In genomic region chr15:72229076-72229946, GRCh38 we compare ENCODE assay signal across 8 cellular contexts. TPM values are rescaled to one million over a fixed set of nuclear protein-coding genes. Genes with fewer than 3 reads are reported as not detected.
DNase-seq lines count a peak whose midpoint lies in the region; ATAC-seq, FAIRE-seq and TF ChIP-seq lines count a peak whose summit lies in the region.

No MANE protein-coding gene starts in this region.

- no peak for DNase-seq in A549 (ENCODE audit: low read depth in 1 of 2, low spot score in 1 of 2)
- DNase-seq in GM23248, result peak; percentile 90
- DNase-seq in activated CD4-positive, alpha-beta T cell treated with anti-CD3 and anti-CD28 coated beads for 1 hour, result peak; percentile 22
- peak; percentile 12 for DNase-seq in effector CD8-positive, alpha-beta T cell (lab: John Stamatoyannopoulos, UW)
- DNase-seq in natural killer cell treated with Interleukin-12 subunit alpha and Interleukin-12 subunit beta and Interleukin-15 and Interleukin-18, amount 100 ng/mL, for 72 hours (ENCODE audit: low spot score), result no peak
- DNase-seq in uterus, result peak in 1 of 2 donors; percentile 40
- DNase-seq in NCI-H2029 (lab: John Stamatoyannopoulos, UW), result no peak

- H3K9ac ChIP-seq in GM23248, result peak overlapping the region; percentile 99

- H3K9me3 Mint-ChIP-seq in natural killer cell treated with Interleukin-12 subunit alpha and Interleukin-12 subunit beta and Interleukin-15 and Interleukin-18, amount 100 ng/mL, for 72 hours, result no peaks in the 10 kb centered on the region

- H3K4me3 ChIP-seq in A549 (peak overlapping the region; percentile 91), GM23248 (peak overlapping the region; percentile 84), uterus (peak overlapping the region; percentile 73 to 85)

- peaks cover 12% of the 10 kb centered on the region for H3K36me3 ChIP-seq in GM23248 (ENCODE audit: low read depth)
- H3K36me3 ChIP-seq in uterus, result no peaks in the 10 kb centered on the region

- H2AFZ ChIP-seq in GM23248, result no peak overlapping the region

- no peaks in the 10 kb centered on the region for H3K9me3 ChIP-seq in A549
- H3K9me3 ChIP-seq in GM23248 (ENCODE audit: low read depth), result no peaks in the 10 kb centered on the region
- H3K9me3 ChIP-seq in uterus, result no peaks in the 10 kb centered on the region

- in situ Hi-C loops in GM23248 (cut with MboI), result no loop called here

- TF ChIP-seq RAD21 in A549 (conservative IDR thresholded peaks at IDR 0.05 in 1 of 2, IDR thresholded peaks at IDR 0.05 in 1 of 2), result no peak

- H3K4me2 ChIP-seq in A549, result peak overlapping the region; percentile 97
- H3K4me2 ChIP-seq in GM23248 (ENCODE audit: unreplicated experiment), result peak overlapping the region; percentile 98

- peaks cover 65% of the 10 kb centered on the region for H3F3A ChIP-seq in GM23248 (ENCODE audit: insufficient read depth)

- H3K9me2 ChIP-seq in GM23248 (ENCODE audit: insufficient read depth), result no peaks in the 10 kb centered on the region

- H3K27me3 Mint-ChIP-seq in natural killer cell treated with Interleukin-12 subunit alpha and Interleukin-12 subunit beta and Interleukin-15 and Interleukin-18, amount 100 ng/mL, for 72 hours, result no peaks in the 10 kb centered on the region

- H3K27ac ChIP-seq in A549, result peak overlapping the region; percentile 97
- peak overlapping the region; percentile 98 for H3K27ac ChIP-seq in GM23248
- peak overlapping the region; percentile 93 to 98 for H3K27ac ChIP-seq in uterus

- FAIRE-seq in A549 (lab: Jason Lieb, UNC), result no peak

- intact Hi-C loops in uterus (cut with DNase I; ENCODE audit: low total_unique reads), result no loop called here

- peaks cover 71% of the 10 kb centered on the region for H3K79me2 ChIP-seq in GM23248 (ENCODE audit: insufficient read depth)

- H3K27me3 ChIP-seq in GM23248 (replicated peaks; ENCODE audit: insufficient read depth) (no peaks in the 10 kb centered on the region), uterus (no peaks in the 10 kb centered on the region)

- CTCF ChIA-PET in A549 (lab: Yijun Ruan, JAX), result interaction anchor here (0.7 to 31.1 kb wide), 7 partner anchors 9 to 429 kb away, joined by 3 to 644 read pairs (median 11); partner anchors contain the start of gene GRAMD2A

- ATAC-seq in A549 (no peak), GM21529 (IDR thresholded peaks at IDR 0.05; ENCODE audit: unreplicated experiment) (no peak)
- no peak for ATAC-seq in natural killer cell treated with Interleukin-12 subunit alpha and Interleukin-12 subunit beta and Interleukin-15 and Interleukin-18, amount 100 ng/mL, for 72 hours

- TF ChIP-seq CTCF in A549 (IDR thresholded peaks at IDR 0.05), result no peak
- TF ChIP-seq CTCF in uterus (IDR thresholded peaks at IDR 0.05), result no peak

- POLR2A ChIA-PET in A549 (lab: Yijun Ruan, JAX), result interaction anchor here (0.6 to 3.9 kb wide), 5 partner anchors 8 to 256 kb away, joined by 3 to 40 read pairs (median 25); partner anchors contain the start of gene GRAMD2A

- peaks cover 6% of the 10 kb centered on the region; the same call in 1 of the 2 replicates for H4K20me1 ChIP-seq in GM23248 (ENCODE audit: insufficient read depth)

- peak overlapping the region; percentile 95 to 98 for H3K27ac Mint-ChIP-seq in natural killer cell treated with Interleukin-12 subunit alpha and Interleukin-12 subunit beta and Interleukin-15 and Interleukin-18, amount 100 ng/mL, for 72 hours

- H3K4me1 ChIP-seq in A549 (peaks cover 53% of the 10 kb centered on the region), GM23248 (ENCODE audit: insufficient read depth) (peaks cover 39% of the 10 kb centered on the region), uterus (peaks cover 6 to 10% of the 10 kb centered on the region in 2 donors)

- no peak for TF ChIP-seq EP300 in A549 (IDR thresholded peaks at IDR 0.05)

- peak overlapping the region; percentile 95 for H3K4me3 Mint-ChIP-seq in natural killer cell treated with Interleukin-12 subunit alpha and Interleukin-12 subunit beta and Interleukin-15 and Interleukin-18, amount 100 ng/mL, for 72 hours

- peaks cover 38% of the 10 kb centered on the region for H3K36me3 Mint-ChIP-seq in natural killer cell treated with Interleukin-12 subunit alpha and Interleukin-12 subunit beta and Interleukin-15 and Interleukin-18, amount 100 ng/mL, for 72 hours

- H3K4me1 Mint-ChIP-seq in natural killer cell treated with Interleukin-12 subunit alpha and Interleukin-12 subunit beta and Interleukin-15 and Interleukin-18, amount 100 ng/mL, for 72 hours (ENCODE audit: low read depth in 2 of 2), result peaks cover 55 to 60% of the 10 kb centered on the region in 2 donors

- 1% methylated on average over 25 of the region's 25 CpGs for WGBS in A549 (ENCODE audit: missing lambda C conversion rate)
- WGBS in GM23248 (ENCODE audit: low coverage in 1 of 2, low lambda C conversion rate in 2 of 2, missing lambda C conversion rate in 2 of 2), 2 experiments, result 0 to 1% methylated on average over 24 to 25 of the region's 25 CpGs

- TF ChIP-seq POLR2A in A549 (IDR thresholded peaks at IDR 0.05; ENCODE audit: low read length) (no peak), uterus (IDR thresholded peaks at IDR 0.05) (no peak)

TF ChIP-seq in A549, 52 proteins besides CTCF, POLR2A, EP300 and RAD21:
- TF ChIP-seq RCOR1 (IDR thresholded peaks at IDR 0.05; ENCODE audit: low read depth, low read length) (no peak), ZFP36 (IDR thresholded peaks at IDR 0.05; ENCODE audit: borderline replicate concordance, partially characterized antibody) (no peak), HOXB13 (CRISPR knock-in tag; IDR thresholded peaks at IDR 0.05; ENCODE audit: low read depth) (no peak), FOXS1 (CRISPR knock-in tag; IDR thresholded peaks at IDR 0.05) (no peak), ZNF302 (CRISPR knock-in tag; IDR thresholded peaks at IDR 0.05) (no peak), BHLHE40 (IDR thresholded peaks at IDR 0.05; ENCODE audit: low read depth, low read length) (no peak), SMC3 (IDR thresholded peaks at IDR 0.05) (no peak), JUNB (IDR thresholded peaks at IDR 0.05) (no peak), CHD2 (IDR thresholded peaks at IDR 0.05; ENCODE audit: low read length, partially characterized antibody) (no peak), PHF8 (IDR thresholded peaks at IDR 0.05; ENCODE audit: borderline replicate concordance, low read depth) (no peak), SREBF2 (IDR thresholded peaks at IDR 0.05) (no peak), TP53 (CRISPR knock-in tag; IDR thresholded peaks at IDR 0.05) (no peak)

RNA-seq across cellular contexts. Expression of gene PKM, which starts 1.7 kb away (rescaled TPM):
- polyA plus RNA-seq in A549 (2011; rRNA removed), result 2,741 and 3,443 TPM in 2 replicates
- polyA plus RNA-seq in A549 (2012; cell fraction: cytosol; rRNA removed), result 2,155 and 2,437 TPM in 2 replicates
- 3,552 and 3,648 TPM in 2 replicates for polyA plus RNA-seq in A549 (2012; cell fraction: nucleus; rRNA removed)
- 3,389 to 3,848 TPM (median 3,810 TPM) in 3 replicates for polyA plus RNA-seq in A549 (2017; fragmentation: RNase III; extraction: RNeasy Plus Mini Kit Qiagen cat#74134 plus additional on column Dnase treatment)
- polyA minus RNA-seq in A549 (2011; rRNA and poly(A)+ RNA removed), result 2,968 and 3,588 TPM in 2 replicates
- total RNA-seq in GM23248 (2014; rRNA removed; shearing (Covaris generic)), result 2,534 and 2,557 TPM in 2 replicates
- polyA plus RNA-seq in GM23248 (2016; fragmentation: Nextera tagmentation; extraction: Ambion mirVana), result 2,427 and 2,525 TPM in 2 replicates
- total RNA-seq in natural killer cell treated with Interleukin-12 subunit alpha and Interleukin-12 subunit beta and Interleukin-15 and Interleukin-18, amount 100 ng/mL, for 72 hours, result 1,000 to 10,000 TPM; 2,229 to 3,912 TPM
- 100 to 1,000 TPM; 101 to 443 (median 191) TPM for total RNA-seq in uterus

RNA-seq across cellular contexts. Expression of gene GRAMD2A, which starts 31.7 kb away (rescaled TPM):
- polyA plus RNA-seq in A549 (2011; rRNA removed) (0.20 and 0.41 TPM in 2 replicates), A549 (2017; fragmentation: RNase III; extraction: RNeasy Plus Mini Kit Qiagen cat#74134 plus additional on column Dnase treatment) (not detected in 3 replicates), GM23248 (2016; fragmentation: Nextera tagmentation; extraction: Ambion mirVana) (not detected in 2 replicates)
- polyA plus RNA-seq in A549 (2012; cell fraction: cytosol; rRNA removed), result 0.03 and 0.08 TPM in 2 replicates
- polyA plus RNA-seq in A549 (2012; cell fraction: nucleus; rRNA removed), result 0.07 and 0.20 TPM in 2 replicates
- 0.08 TPM in 1 of 2 replicates, not detected in the other for polyA minus RNA-seq in A549 (2011; rRNA and poly(A)+ RNA removed)
- not detected in 2 replicates for total RNA-seq in GM23248 (2014; rRNA removed; shearing (Covaris generic))
- total RNA-seq in natural killer cell treated with Interleukin-12 subunit alpha and Interleukin-12 subunit beta and Interleukin-15 and Interleukin-18, amount 100 ng/mL, for 72 hours, result not detected
- total RNA-seq in uterus, result 1 to 10 TPM in 1 of 4 donors, under 1 TPM in 1, not detected in 2; 0.67 to 4.1 TPM

RNA-seq across cellular contexts. Expression of gene PARP6, which starts 43.0 kb away (rescaled TPM):
- 167 and 197 TPM in 2 replicates for polyA plus RNA-seq in A549 (2011; rRNA removed)
- 106 and 112 TPM in 2 replicates for polyA plus RNA-seq in A549 (2012; cell fraction: cytosol; rRNA removed)
- polyA plus RNA-seq in A549 (2012; cell fraction: nucleus; rRNA removed), result 216 and 291 TPM in 2 replicates
- polyA plus RNA-seq in A549 (2017; fragmentation: RNase III; extraction: RNeasy Plus Mini Kit Qiagen cat#74134 plus additional on column Dnase treatment), result 70.3 to 83.3 TPM (median 78.0 TPM) in 3 replicates
- polyA minus RNA-seq in A549 (2011; rRNA and poly(A)+ RNA removed), result 124 and 125 TPM in 2 replicates
- 24.7 and 29.7 TPM in 2 replicates for total RNA-seq in GM23248 (2014; rRNA removed; shearing (Covaris generic))
- polyA plus RNA-seq in GM23248 (2016; fragmentation: Nextera tagmentation; extraction: Ambion mirVana), result 27.5 and 36.0 TPM in 2 replicates
- total RNA-seq in natural killer cell treated with Interleukin-12 subunit alpha and Interleukin-12 subunit beta and Interleukin-15 and Interleukin-18, amount 100 ng/mL, for 72 hours, result 10 to 100 TPM; 48.5 to 80.9 TPM
- 100 to 1,000 TPM in 1 of 4 donors, 10 to 100 TPM in 3; 32.1 to 111 (median 55.6) TPM for total RNA-seq in uterus

Comparison
In these comparisons a context has a peak if more than half of its experiments do, and no peak if none do; other contexts are left out.
1. DNase-seq: peak in GM23248 (single experiment), activated CD4-positive, alpha-beta T cell treated with anti-CD3 and anti-CD28 coated beads for 1 hour (single experiment) and effector CD8-positive, alpha-beta T cell (single experiment); none in A549 (0 of 2), natural killer cell treated with Interleukin-12 subunit alpha and Interleukin-12 subunit beta and Interleukin-15 and Interleukin-18, amount 100 ng/mL, for 72 hours (single experiment) and NCI-H2029 (single experiment).
2. Peak in every context shown above with its lines, with median percentiles within 50 percentile points of each other: H3K27ac ChIP-seq and H3K4me3 ChIP-seq.